Comparison of ENCODE assay signal across 1 cellular context in genomic region chr6:149357726-149358538, GRCh38.
A peak's percentile ranks its signal among the peaks of the same experiment; 100 is the strongest.
TF ChIP-seq lines count a peak whose summit lies in the region.

No MANE protein-coding gene starts in this region.

TF ChIP-seq in K562, 482 proteins besides CTCF, POLR2A, EP300 and RAD21:
- TF ChIP-seq ILF3 (IDR thresholded peaks at IDR 0.05; ENCODE audit: borderline replicate concordance) (no peak), MAFG (tag; conservative IDR thresholded peaks at IDR 0.05) (peak; percentile 98), SNRNP70 (optimal IDR thresholded peaks at IDR 0.05; ENCODE audit: low read depth, low read length) (no peak), KDM1A (IDR thresholded peaks at IDR 0.05) (peak in 1 of 2 experiments; percentile 30; a peak in 1 of 4 replicates), MAFK (IDR thresholded peaks at IDR 0.05; ENCODE audit: low read length) (peak; percentile 90), POLR3A (IDR thresholded peaks at IDR 0.05; ENCODE audit: borderline replicate concordance, extremely low read depth, insufficient read depth, insufficient read length) (peak; percentile 19), CREBBP (IDR thresholded peaks at IDR 0.05; ENCODE audit: low read depth, low read length) (no peak), ZNF316 (IDR thresholded peaks at IDR 0.05) (peak; percentile 98), MAFF (IDR thresholded peaks at IDR 0.05; ENCODE audit: low read length) (peak; percentile 94), MBD1 (CRISPR knock-in tag; IDR thresholded peaks at IDR 0.05) (peak; percentile 86; the same call in 1 of the 2 replicates), FOXA3 (CRISPR knock-in tag; conservative IDR thresholded peaks at IDR 0.05 in 1 of 2, IDR thresholded peaks at IDR 0.05 in 1 of 2) (no peak), CTBP1 (IDR thresholded peaks at IDR 0.05; ENCODE audit: borderline replicate concordance) (peak; percentile 24; the same call in 1 of the 2 replicates), DPF2 (IDR thresholded peaks at IDR 0.05) (peak; percentile 53), RBM34 (IDR thresholded peaks at IDR 0.05; ENCODE audit: borderline replicate concordance, insufficient read depth, low read length) (no peak), POLR2H (tag; IDR thresholded peaks at IDR 0.05; ENCODE audit: low read depth) (no peak), SMARCC2 (IDR thresholded peaks at IDR 0.05; ENCODE audit: low read depth) (peak; percentile 50; the same call in 1 of the 2 replicates), C11orf30 (IDR thresholded peaks at IDR 0.05; ENCODE audit: low read depth) (peak; percentile 96), ZNF507 (tag; conservative IDR thresholded peaks at IDR 0.05) (0 out of 2 replicates have a peak, but pooled peaks have one; percentile 19), PML (IDR thresholded peaks at IDR 0.05; ENCODE audit: low read length) (no peak), TCF7 (IDR thresholded peaks at IDR 0.05; ENCODE audit: borderline replicate concordance) (no peak), BACH1 (tag; IDR thresholded peaks at IDR 0.05) (peak; percentile 88; the same call in 1 of the 2 replicates), BCOR (IDR thresholded peaks at IDR 0.05) (peak; percentile 61; the same call in 1 of the 2 replicates), CBFA2T3 (IDR thresholded peaks at IDR 0.05) (peak; percentile 30), ZNF717 (CRISPR knock-in tag; IDR thresholded peaks at IDR 0.05) (no peak), KAT8 (IDR thresholded peaks at IDR 0.05; ENCODE audit: low read depth) (no peak), SMAD2 (IDR thresholded peaks at IDR 0.05; ENCODE audit: low read depth, low read length) (no peak), ZC3H4 (CRISPR knock-in tag; IDR thresholded peaks at IDR 0.05; ENCODE audit: borderline replicate concordance) (no peak), NBN (IDR thresholded peaks at IDR 0.05; ENCODE audit: low read depth) (0 out of 2 replicates have a peak, but pooled peaks have one; percentile 28), TEAD2 (tag; IDR thresholded peaks at IDR 0.05) (no peak), POLR2AphosphoS5 (IDR thresholded peaks at IDR 0.05; ENCODE audit: control insufficient read depth, insufficient read depth, low read depth, low read length) (no peak), FOXA1 (IDR thresholded peaks at IDR 0.05; ENCODE audit: borderline replicate concordance) (no peak), JUND (IDR thresholded peaks at IDR 0.05; ENCODE audit: borderline replicate concordance, low read depth, low read length) (0 out of 2 replicates have a peak, but pooled peaks have one; percentile 13), JUND (tag; IDR thresholded peaks at IDR 0.05; ENCODE audit: borderline replicate concordance, low read depth, low read length) (no peak), ARID1B (IDR thresholded peaks at IDR 0.05) (peak; percentile 69), NFE2 (IDR thresholded peaks at IDR 0.05; ENCODE audit: low read depth) (peak; percentile 96), MED1 (CRISPR knock-in tag; IDR thresholded peaks at IDR 0.05; ENCODE audit: borderline replicate concordance) (no peak), L3MBTL2 (IDR thresholded peaks at IDR 0.05) (peak; percentile 47; the same call in 1 of the 2 replicates), EHMT2 (IDR thresholded peaks at IDR 0.05) (0 out of 2 replicates have a peak, but pooled peaks have one; percentile 38), SMARCE1 (IDR thresholded peaks at IDR 0.05) (0 out of 2 replicates have a peak, but pooled peaks have one; percentile 39), ZBTB7A (IDR thresholded peaks at IDR 0.05; ENCODE audit: borderline replicate concordance, control insufficient read depth, low read depth, low read length) (no peak), NFE2L1 (tag; IDR thresholded peaks at IDR 0.05; ENCODE audit: borderline replicate concordance, low read depth) (peak; percentile 96), SMARCA4 (IDR thresholded peaks at IDR 0.05) (peak; percentile 56; the same call in 1 of the 2 replicates), HDAC1 (IDR thresholded peaks at IDR 0.05) (peak in 1 of 2 experiments; percentile 33; a peak in 1 of 4 replicates)
- TF ChIP-seq, protein P1, sequence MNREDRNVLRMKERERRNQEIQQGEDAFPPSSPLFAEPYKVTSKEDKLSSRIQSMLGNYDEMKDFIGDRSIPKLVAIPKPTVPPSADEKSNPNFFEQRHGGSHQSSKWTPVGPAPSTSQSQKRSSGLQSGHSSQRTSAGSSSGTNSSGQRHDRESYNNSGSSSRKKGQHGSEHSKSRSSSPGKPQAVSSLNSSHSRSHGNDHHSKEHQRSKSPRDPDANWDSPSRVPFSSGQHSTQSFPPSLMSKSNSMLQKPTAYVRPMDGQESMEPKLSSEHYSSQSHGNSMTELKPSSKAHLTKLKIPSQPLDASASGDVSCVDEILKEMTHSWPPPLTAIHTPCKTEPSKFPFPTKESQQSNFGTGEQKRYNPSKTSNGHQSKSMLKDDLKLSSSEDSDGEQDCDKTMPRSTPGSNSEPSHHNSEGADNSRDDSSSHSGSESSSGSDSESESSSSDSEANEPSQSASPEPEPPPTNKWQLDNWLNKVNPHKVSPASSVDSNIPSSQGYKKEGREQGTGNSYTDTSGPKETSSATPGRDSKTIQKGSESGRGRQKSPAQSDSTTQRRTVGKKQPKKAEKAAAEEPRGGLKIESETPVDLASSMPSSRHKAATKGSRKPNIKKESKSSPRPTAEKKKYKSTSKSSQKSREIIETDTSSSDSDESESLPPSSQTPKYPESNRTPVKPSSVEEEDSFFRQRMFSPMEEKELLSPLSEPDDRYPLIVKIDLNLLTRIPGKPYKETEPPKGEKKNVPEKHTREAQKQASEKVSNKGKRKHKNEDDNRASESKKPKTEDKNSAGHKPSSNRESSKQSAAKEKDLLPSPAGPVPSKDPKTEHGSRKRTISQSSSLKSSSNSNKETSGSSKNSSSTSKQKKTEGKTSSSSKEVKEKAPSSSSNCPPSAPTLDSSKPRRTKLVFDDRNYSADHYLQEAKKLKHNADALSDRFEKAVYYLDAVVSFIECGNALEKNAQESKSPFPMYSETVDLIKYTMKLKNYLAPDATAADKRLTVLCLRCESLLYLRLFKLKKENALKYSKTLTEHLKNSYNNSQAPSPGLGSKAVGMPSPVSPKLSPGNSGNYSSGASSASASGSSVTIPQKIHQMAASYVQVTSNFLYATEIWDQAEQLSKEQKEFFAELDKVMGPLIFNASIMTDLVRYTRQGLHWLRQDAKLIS (CRISPR knock-in tag; IDR thresholded peaks at IDR 0.05) = 0 out of 2 replicates have a peak, but pooled peaks have one; percentile 51
- TF ChIP-seq, protein P2, sequence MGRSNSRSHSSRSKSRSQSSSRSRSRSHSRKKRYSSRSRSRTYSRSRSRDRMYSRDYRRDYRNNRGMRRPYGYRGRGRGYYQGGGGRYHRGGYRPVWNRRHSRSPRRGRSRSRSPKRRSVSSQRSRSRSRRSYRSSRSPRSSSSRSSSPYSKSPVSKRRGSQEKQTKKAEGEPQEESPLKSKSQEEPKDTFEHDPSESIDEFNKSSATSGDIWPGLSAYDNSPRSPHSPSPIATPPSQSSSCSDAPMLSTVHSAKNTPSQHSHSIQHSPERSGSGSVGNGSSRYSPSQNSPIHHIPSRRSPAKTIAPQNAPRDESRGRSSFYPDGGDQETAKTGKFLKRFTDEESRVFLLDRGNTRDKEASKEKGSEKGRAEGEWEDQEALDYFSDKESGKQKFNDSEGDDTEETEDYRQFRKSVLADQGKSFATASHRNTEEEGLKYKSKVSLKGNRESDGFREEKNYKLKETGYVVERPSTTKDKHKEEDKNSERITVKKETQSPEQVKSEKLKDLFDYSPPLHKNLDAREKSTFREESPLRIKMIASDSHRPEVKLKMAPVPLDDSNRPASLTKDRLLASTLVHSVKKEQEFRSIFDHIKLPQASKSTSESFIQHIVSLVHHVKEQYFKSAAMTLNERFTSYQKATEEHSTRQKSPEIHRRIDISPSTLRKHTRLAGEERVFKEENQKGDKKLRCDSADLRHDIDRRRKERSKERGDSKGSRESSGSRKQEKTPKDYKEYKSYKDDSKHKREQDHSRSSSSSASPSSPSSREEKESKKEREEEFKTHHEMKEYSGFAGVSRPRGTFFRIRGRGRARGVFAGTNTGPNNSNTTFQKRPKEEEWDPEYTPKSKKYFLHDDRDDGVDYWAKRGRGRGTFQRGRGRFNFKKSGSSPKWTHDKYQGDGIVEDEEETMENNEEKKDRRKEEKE (IDR thresholded peaks at IDR 0.05; ENCODE audit: borderline replicate concordance in 1 of 2, control insufficient read depth in 1 of 2, low read depth in 2 of 2, low read length in 1 of 2) = no peak
- TF ChIP-seq, protein P3, sequence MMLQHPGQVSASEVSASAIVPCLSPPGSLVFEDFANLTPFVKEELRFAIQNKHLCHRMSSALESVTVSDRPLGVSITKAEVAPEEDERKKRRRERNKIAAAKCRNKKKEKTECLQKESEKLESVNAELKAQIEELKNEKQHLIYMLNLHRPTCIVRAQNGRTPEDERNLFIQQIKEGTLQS (IDR thresholded peaks at IDR 0.05) = peak; percentile 28; the same call in 1 of the 2 replicates
- TF ChIP-seq, protein P3 (CRISPR knock-in tag; conservative IDR thresholded peaks at IDR 0.05) = no peak
- TF ChIP-seq, protein P4, sequence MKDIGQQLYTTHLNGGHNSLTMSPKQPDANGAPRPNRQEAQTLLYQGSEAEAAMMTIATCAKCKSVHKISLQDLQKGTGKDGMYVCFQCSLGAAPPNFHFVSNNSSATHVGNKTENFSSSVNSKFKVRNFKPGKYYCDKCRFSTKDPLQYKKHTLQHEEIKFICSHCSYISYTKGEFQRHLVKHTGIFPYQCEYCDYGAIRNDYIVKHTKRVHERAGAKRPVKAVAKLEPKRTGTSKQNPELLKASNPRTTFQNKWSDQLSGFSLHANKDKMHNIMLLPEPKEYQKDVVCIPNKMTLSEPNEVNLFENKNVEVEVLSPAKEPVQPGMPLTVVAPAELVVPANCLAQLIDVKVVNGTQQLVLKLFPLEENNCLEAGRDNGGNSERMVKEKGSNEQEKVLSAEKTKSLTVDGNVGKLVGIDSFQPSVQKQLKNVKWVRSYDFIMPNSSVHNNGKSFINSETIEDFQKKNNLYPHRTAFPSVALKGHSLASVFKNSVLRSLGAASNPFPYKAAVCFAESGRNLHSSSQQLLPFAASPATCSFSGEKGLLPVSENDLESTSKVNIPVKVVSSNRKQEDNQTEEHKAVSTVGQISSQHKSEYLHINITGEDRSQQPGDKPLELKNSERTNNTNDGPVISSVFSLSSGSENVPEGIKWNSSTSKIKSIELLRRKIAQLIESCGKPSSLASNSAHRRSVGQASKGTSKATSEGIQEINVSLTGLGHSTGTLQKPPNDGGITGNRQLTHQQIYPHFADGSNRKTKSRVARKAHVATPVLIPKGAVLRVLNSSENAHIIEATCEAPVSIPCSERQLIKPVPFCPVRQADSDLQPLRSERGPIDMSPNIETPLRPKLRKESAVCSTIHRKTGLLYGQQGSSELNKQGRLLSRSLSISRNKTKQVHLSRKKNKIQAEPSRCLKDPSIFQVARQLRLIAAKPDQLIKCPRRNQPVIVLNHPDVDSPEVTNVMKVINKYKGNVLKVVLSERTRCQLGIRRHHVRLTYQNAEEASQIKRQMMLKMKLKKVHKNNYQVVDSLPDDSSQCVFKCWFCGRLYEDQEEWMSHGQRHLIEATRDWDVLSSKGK (CRISPR knock-in tag; IDR thresholded peaks at IDR 0.05) = no peak
- TF ChIP-seq, protein P5, sequence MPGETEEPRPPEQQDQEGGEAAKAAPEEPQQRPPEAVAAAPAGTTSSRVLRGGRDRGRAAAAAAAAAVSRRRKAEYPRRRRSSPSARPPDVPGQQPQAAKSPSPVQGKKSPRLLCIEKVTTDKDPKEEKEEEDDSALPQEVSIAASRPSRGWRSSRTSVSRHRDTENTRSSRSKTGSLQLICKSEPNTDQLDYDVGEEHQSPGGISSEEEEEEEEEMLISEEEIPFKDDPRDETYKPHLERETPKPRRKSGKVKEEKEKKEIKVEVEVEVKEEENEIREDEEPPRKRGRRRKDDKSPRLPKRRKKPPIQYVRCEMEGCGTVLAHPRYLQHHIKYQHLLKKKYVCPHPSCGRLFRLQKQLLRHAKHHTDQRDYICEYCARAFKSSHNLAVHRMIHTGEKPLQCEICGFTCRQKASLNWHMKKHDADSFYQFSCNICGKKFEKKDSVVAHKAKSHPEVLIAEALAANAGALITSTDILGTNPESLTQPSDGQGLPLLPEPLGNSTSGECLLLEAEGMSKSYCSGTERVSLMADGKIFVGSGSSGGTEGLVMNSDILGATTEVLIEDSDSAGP (CRISPR knock-in tag; IDR thresholded peaks at IDR 0.05) = no peak
- TF ChIP-seq, protein P6, sequence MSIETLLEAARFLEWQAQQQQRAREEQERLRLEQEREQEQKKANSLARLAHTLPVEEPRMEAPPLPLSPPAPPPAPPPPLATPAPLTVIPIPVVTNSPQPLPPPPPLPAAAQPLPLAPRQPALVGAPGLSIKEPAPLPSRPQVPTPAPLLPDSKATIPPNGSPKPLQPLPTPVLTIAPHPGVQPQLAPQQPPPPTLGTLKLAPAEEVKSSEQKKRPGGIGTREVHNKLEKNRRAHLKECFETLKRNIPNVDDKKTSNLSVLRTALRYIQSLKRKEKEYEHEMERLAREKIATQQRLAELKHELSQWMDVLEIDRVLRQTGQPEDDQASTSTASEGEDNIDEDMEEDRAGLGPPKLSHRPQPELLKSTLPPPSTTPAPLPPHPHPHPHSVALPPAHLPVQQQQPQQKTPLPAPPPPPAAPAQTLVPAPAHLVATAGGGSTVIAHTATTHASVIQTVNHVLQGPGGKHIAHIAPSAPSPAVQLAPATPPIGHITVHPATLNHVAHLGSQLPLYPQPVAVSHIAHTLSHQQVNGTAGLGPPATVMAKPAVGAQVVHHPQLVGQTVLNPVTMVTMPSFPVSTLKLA (conservative IDR thresholded peaks at IDR 0.05) = 0 out of 4 replicates have a peak, but pooled peaks of 1 of the 2 experiments have one; percentile 23
